Comparison of ENCODE assay signal across 23 cellular contexts in the genomic region with DNA sequence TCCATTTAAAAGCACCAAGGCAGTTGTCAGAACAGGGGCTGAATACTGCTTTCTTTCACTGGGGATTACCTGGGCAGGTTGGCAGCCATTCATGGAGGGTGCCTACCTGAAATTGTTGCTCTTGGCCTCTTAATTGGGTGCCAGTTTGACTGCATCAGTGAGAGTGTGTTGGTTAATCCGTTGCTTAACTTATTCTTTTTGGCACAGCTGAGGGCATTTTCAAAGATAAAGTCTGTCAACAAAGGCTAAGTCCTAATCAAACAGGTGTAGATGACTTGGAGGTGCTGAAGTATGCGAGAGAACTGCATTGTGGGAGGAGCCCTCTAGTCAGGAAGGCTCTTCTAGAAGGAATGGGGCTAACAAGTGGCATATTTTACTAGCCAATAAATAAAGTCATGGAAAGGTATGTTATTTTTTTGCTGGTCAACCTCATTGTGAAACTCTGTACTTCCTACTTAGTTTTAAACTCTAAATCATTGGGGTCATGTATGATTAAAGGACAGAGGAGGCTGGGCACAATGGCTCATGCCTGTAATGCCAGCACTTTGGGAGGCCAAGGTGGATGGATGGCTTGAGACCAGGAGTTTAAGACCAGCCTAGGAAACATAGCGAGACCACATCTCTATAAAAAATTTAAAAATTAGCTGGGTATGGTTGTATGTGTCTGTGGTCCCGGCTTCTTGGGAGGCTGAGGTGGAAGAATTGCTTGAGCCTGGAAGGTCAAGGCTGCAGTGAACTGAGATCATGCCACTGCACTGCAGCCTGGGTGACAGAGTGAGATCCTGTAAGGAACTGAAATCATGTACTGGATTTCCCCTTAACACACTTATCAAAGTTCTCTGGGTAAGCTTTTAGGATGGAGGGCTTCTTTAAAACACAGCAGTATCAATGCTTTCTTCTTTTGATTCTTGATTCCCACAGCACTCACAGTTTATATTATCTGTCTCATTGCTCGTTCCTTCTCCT.
DNase-seq lines count a peak whose midpoint lies in the region; ATAC-seq and TF ChIP-seq lines count a peak whose summit lies in the region.
"Had no signal": no experiment of that assay in that cellular context is flagged by ENCODE, and none has a peak within 500 bp of the region (broad histone marks: within the 10 kb centered on the region; RNA-seq: fewer than 3 reads in every experiment).

No MANE protein-coding gene starts in this region.

- CTCF ChIA-PET in GM10248 (lab: Yijun Ruan, JAX): no interaction called here

- POLR2A ChIA-PET in GM10248 (lab: Yijun Ruan, JAX): no interaction called here

- TF ChIP-seq CTCF in GM10248 (IDR thresholded peaks at IDR 0.05; ENCODE audit: control extremely low read depth, extremely low read depth, low read depth, missing control alignments): no peak

- DNase-seq in GM10248 (ENCODE audit: extremely low spot score): peak; percentile 22
- no peak for DNase-seq in left lobe of liver (ENCODE audit: low spot score)
- no peak for DNase-seq in DMS153 (lab: John Stamatoyannopoulos, UW)
- no peak for DNase-seq in NCI-H146 (lab: John Stamatoyannopoulos, UW)
- DNase-seq in NCI-H1105 (lab: John Stamatoyannopoulos, UW): no peak
- DNase-seq in DMS 273 (lab: John Stamatoyannopoulos, UW; ENCODE audit: unreplicated experiment): no peak
- DNase-seq: activated CD4-positive, alpha-beta T cell treated with anti-CD3 and anti-CD28 coated beads for 1 hour; activated CD8-positive, alpha-beta memory T cell treated with anti-CD3 and anti-CD28 coated beads for 24 hours; activated naive CD4-positive, alpha-beta T cell treated with Interleukin-2 at 50 U/mL for 16 hours; activated T-cell treated with anti-CD3 and anti-CD28 coated beads, Interleukin-2, amount 50 U/mL, for 4 hours; effector CD4-positive, alpha-beta T cell; GDM1; mammary epithelial cell; MM.1S; NCI-H1694 treated with DMSO at 0.1 percent for 48 hours; NCI-H82; nucleus accumbens; OCI-M1; retina; SHP77; stimulated activated CD4-positive, alpha-beta T cell treated with anti-CD3 and anti-CD28 coated beads, Interleukin-4, amount 100 ng/mL, for 4 hours had no signal

- peak; percentile 73 for ATAC-seq in GM19351 (IDR thresholded peaks at IDR 0.05; ENCODE audit: unreplicated experiment)
- ATAC-seq in HG02938 (IDR thresholded peaks at IDR 0.05; ENCODE audit: unreplicated experiment): peak; percentile 85
- ATAC-seq in left lobe of liver: peak; percentile 35
- ATAC-seq: activated T-cell treated with anti-CD3 and anti-CD28 coated beads, Interleukin-2, amount 50 U/mL, for 4 hours had no signal

Comparison
In these comparisons a context has a peak if more than half of its experiments do, and no peak if none do; other contexts are left out.
1. ATAC-seq: peak in every context shown above with its lines; median percentile 85 in HG02938; 73 in GM19351; 35 in left lobe of liver.